Comparison of ENCODE assay signal across 34 cellular contexts in the genomic region with DNA sequence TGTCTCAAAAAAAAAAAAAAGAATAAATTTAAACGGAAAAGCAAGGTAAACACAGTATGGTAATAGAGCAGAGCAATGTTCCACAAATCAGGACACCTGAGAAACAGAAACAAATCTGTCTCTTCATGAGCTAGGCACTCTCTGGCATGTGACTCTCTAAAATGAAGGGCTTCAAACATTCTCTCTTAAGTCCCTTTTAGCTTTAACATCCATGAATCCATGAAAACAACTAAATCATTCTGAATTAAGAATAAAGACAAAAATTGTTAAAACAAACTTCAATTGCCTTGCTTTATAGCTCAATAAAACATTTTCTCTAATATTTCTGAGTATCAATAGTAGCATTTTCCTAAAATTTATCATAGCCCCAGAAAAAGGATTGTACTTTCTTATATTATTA.
"Had no signal": no experiment of that assay in that cellular context is flagged by ENCODE, and none has a peak within 500 bp of the region (broad histone marks: within the 10 kb centered on the region; RNA-seq: fewer than 3 reads in every experiment).

No MANE protein-coding gene starts in this region.

- DNase-seq: Karpas-422, Kasumi-1, MG63, MM.1S, MV-4-11, NCI-H1048, NCI-H1092, NCI-H1092 treated with DMSO at 0.1 percent for 48 hours, NCI-H1105, NCI-H1105 treated with DMSO at 0.1 percent for 48 hours, NCI-H1417, NCI-H1417 treated with DMSO at 0.1 percent for 48 hours, NCI-H1436, NCI-H1436 treated with DMSO at 0.1 percent for 48 hours, NCI-H146, NCI-H1694, NCI-H1694 treated with DMSO at 0.1 percent for 48 hours, NCI-H187, NCI-H187 treated with DMSO at 0.1 percent for 48 hours, NCI-H1930, NCI-H2029, NCI-H2029 treated with DMSO at 0.1 percent for 48 hours, NCI-H2081, NCI-H2081 treated with DMSO at 0.1 percent for 48 hours, NCI-H2107, NCI-H2171, NCI-H2171 treated with DMSO at 0.1 percent for 48 hours, NCI-H2227 treated with DMSO at 0.1 percent for 48 hours, NCI-H226, NCI-H345, NCI-H446, NCI-H446 treated with DMSO at 0.1 percent for 48 hours, NCI-H510A, NCI-H510A treated with DMSO at 0.1 percent for 48 hours had no signal
